ENCODE assay signal across 8 cellular contexts in the genomic region with DNA sequence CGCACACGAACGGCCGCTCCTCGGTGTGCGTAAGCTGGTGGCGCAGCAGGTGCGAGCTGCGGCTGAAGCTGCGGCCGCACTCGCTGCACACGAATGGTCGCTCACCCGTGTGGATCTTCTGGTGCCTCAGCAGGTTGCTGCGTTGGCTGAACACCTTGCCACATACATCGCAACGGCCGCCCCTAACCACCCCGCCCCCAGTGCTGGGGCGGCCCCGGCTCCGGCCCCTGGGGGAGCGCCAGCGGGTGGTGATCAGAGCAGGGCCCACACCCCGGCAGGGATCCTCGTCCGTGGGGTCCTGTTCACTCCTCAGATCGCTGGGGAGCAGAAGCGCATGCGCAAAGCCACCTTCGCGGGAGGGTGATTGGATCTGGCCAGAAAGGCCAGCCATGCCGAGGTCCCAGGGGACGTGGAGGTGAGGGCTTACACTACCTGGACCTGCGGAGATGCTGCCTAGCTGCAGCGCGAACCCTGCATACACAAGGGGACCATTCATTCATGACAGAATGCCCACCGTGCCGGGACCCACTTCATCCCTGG. TPM values are rescaled to one million over a fixed set of nuclear protein-coding genes. Genes with fewer than 3 reads are reported as not detected.
A peak's percentile ranks its signal among the peaks of the same experiment; 100 is the strongest.
DNase-seq lines count a peak whose midpoint lies in the region; ATAC-seq, FAIRE-seq and TF ChIP-seq lines count a peak whose summit lies in the region.

No MANE protein-coding gene starts in this region.

- H3K9me3 Mint-ChIP-seq in activated T-helper 17 cell treated with anti-CD3 and anti-CD28 coated beads, Interleukin-2, amount 50 U/mL, for 72 hours: no peaks in the 10 kb centered on the region
- H3K9me3 Mint-ChIP-seq in stimulated activated memory B cell treated with anti-CD40 and anti-IgM and Interleukin-4, amounts not matched to agents 10 μg/mL and 1 μg/mL and 100 μg/mL, for 72 hours: no peaks in the 10 kb centered on the region

- peak overlapping the region; percentile 100 for H3K4me3 Mint-ChIP-seq in activated T-helper 17 cell treated with anti-CD3 and anti-CD28 coated beads, Interleukin-2, amount 50 U/mL, for 72 hours
- H3K4me3 Mint-ChIP-seq in stimulated activated memory B cell treated with anti-CD40 and anti-IgM and Interleukin-4, amounts not matched to agents 10 μg/mL and 1 μg/mL and 100 μg/mL, for 72 hours: peak overlapping the region; percentile 88

- no peak for TF ChIP-seq CTCF in omental fat pad (IDR thresholded peaks at IDR 0.05)

- peaks cover 16% of the 10 kb centered on the region for H3K4me1 Mint-ChIP-seq in activated T-helper 17 cell treated with anti-CD3 and anti-CD28 coated beads, Interleukin-2, amount 50 U/mL, for 72 hours
- H3K4me1 Mint-ChIP-seq in stimulated activated memory B cell treated with anti-CD40 and anti-IgM and Interleukin-4, amounts not matched to agents 10 μg/mL and 1 μg/mL and 100 μg/mL, for 72 hours: peaks cover 61% of the 10 kb centered on the region

- ATAC-seq in activated T-helper 17 cell treated with anti-CD3 and anti-CD28 coated beads, Interleukin-2, amount 50 U/mL, for 72 hours (replicated peaks): no peak
- ATAC-seq in stimulated activated memory B cell treated with anti-CD40 and anti-IgM and Interleukin-4, amounts not matched to agents 10 μg/mL and 1 μg/mL and 100 μg/mL, for 72 hours: no peak
- ATAC-seq in HG03442 (IDR thresholded peaks at IDR 0.05; ENCODE audit: unreplicated experiment): no peak
- no peak for ATAC-seq in GM19455 (IDR thresholded peaks at IDR 0.05; ENCODE audit: unreplicated experiment)
- no peak for ATAC-seq in omental fat pad (ENCODE audit: low FRiP score)

- no peaks in the 10 kb centered on the region for H3K27me3 Mint-ChIP-seq in activated T-helper 17 cell treated with anti-CD3 and anti-CD28 coated beads, Interleukin-2, amount 50 U/mL, for 72 hours
- H3K27me3 Mint-ChIP-seq in stimulated activated memory B cell treated with anti-CD40 and anti-IgM and Interleukin-4, amounts not matched to agents 10 μg/mL and 1 μg/mL and 100 μg/mL, for 72 hours: no peaks in the 10 kb centered on the region

- peak; percentile 4 for FAIRE-seq in GM19239 (lab: Jason Lieb, UNC)

- peaks cover 46% of the 10 kb centered on the region for H3K36me3 Mint-ChIP-seq in activated T-helper 17 cell treated with anti-CD3 and anti-CD28 coated beads, Interleukin-2, amount 50 U/mL, for 72 hours (ENCODE audit: low read depth)
- peaks cover 16% of the 10 kb centered on the region for H3K36me3 Mint-ChIP-seq in stimulated activated memory B cell treated with anti-CD40 and anti-IgM and Interleukin-4, amounts not matched to agents 10 μg/mL and 1 μg/mL and 100 μg/mL, for 72 hours

- no peak for DNase-seq in GM19239 (ENCODE audit: insufficient read length, low spot score)
- peak; percentile 20 for DNase-seq in iPS-NIHi7 (ENCODE audit: extremely low spot score)
- DNase-seq in NCI-H1930 (lab: John Stamatoyannopoulos, UW): no peak
- no peak for DNase-seq in omental fat pad (ENCODE audit: low spot score)

- H3K27ac Mint-ChIP-seq in activated T-helper 17 cell treated with anti-CD3 and anti-CD28 coated beads, Interleukin-2, amount 50 U/mL, for 72 hours: no peak overlapping the region
- peak overlapping the region; percentile 55 for H3K27ac Mint-ChIP-seq in stimulated activated memory B cell treated with anti-CD40 and anti-IgM and Interleukin-4, amounts not matched to agents 10 μg/mL and 1 μg/mL and 100 μg/mL, for 72 hours

RNA-seq across cellular contexts. Expression of gene UBE2M, which starts 4.7 kb away (rescaled TPM):
- 100 to 1,000 TPM; 102 to 141 TPM for total RNA-seq in activated T-helper 17 cell treated with anti-CD3 and anti-CD28 coated beads, Interleukin-2, amount 50 U/mL, for 72 hours
- 10 to 100 TPM; 19.4 to 26.2 (median 23.3) TPM for total RNA-seq in omental fat pad

RNA-seq across cellular contexts. Expression of gene CHMP2A, which starts 8.2 kb away (rescaled TPM):
- total RNA-seq in activated T-helper 17 cell treated with anti-CD3 and anti-CD28 coated beads, Interleukin-2, amount 50 U/mL, for 72 hours: 10 to 100 TPM; 79.0 to 95.8 TPM
- total RNA-seq in omental fat pad: 100 to 1,000 TPM in 2 of 4 donors, 10 to 100 TPM in 2; 87.0 to 115 (median 99.6) TPM

RNA-seq across cellular contexts. Expression of gene MZF1, which starts 10.0 kb away (rescaled TPM):
- 10 to 100 TPM; 26.6 to 57.9 TPM for total RNA-seq in activated T-helper 17 cell treated with anti-CD3 and anti-CD28 coated beads, Interleukin-2, amount 50 U/mL, for 72 hours
- total RNA-seq in omental fat pad: 10 to 100 TPM; 15.8 to 32.5 (median 22.1) TPM

RNA-seq across cellular contexts. Expression of gene TRIM28, which starts 19.2 kb away (rescaled TPM):
- total RNA-seq in activated T-helper 17 cell treated with anti-CD3 and anti-CD28 coated beads, Interleukin-2, amount 50 U/mL, for 72 hours: 100 to 1,000 TPM; 336 to 455 TPM
- 100 to 1,000 TPM; 151 to 238 (median 166) TPM for total RNA-seq in omental fat pad

RNA-seq across cellular contexts. Expression of gene ZBTB45, which starts 43.5 kb away (rescaled TPM):
- 10 to 100 TPM; 11.0 to 14.3 TPM for total RNA-seq in activated T-helper 17 cell treated with anti-CD3 and anti-CD28 coated beads, Interleukin-2, amount 50 U/mL, for 72 hours
- 10 to 100 TPM in 1 of 4 donors, 1 to 10 TPM in 3; 4.6 to 10.2 (median 8.4) TPM for total RNA-seq in omental fat pad
